Comparison of ENCODE assay signal across 26 cellular contexts in genomic region chr6:168442646-168443045, GRCh38. TPM values are rescaled to one million over a fixed set of nuclear protein-coding genes. Genes with fewer than 3 reads are reported as not detected.
DNase-seq lines count a peak whose midpoint lies in the region; ATAC-seq, FAIRE-seq and TF ChIP-seq lines count a peak whose summit lies in the region.
"Had no signal": no experiment of that assay in that cellular context is flagged by ENCODE, and none has a peak within 500 bp of the region (broad histone marks: within the 10 kb centered on the region; RNA-seq: fewer than 3 reads in every experiment).

No MANE protein-coding gene starts in this region.

- H3K27ac Mint-ChIP-seq in H9 (no peak overlapping the region; a peak in 1 of 7 replicates), mesothelial cell of epicardium (no peak overlapping the region)
- no peak overlapping the region for H3K27ac Mint-ChIP-seq in activated CD4-positive, alpha-beta T cell treated with anti-CD3 and anti-CD28 coated beads, Interleukin-2, amount 10 ng/mL, durations not matched to agents 7 days and 5 days
- H3K27ac Mint-ChIP-seq: activated CD4-positive, alpha-beta memory T cell treated with anti-CD3 and anti-CD28 coated beads, Interleukin-2, amount 10 ng/mL, durations not matched to agents 7 days and 5 days; activated naive CD4-positive, alpha-beta T cell treated with anti-CD3 and anti-CD28 coated beads, Interleukin-2, amount 50 U/mL, for 24 hours; memory B cell; natural killer cell; stimulated activated effector memory CD8-positive, alpha-beta T cell treated with anti-CD3 and anti-CD28 coated beads, Interleukin-12 subunit alpha, Interleukin-12 subunit beta, amount 100 ng/mL, for 72 hours had no signal

- DNase-seq in H9 (no peak), colonic mucosa (no peak), mesothelial cell of epicardium (ENCODE audit: low spot score in 2 of 2, unreplicated experiment in 2 of 2) (no peak), suprapubic skin (ENCODE audit: low spot score in 2 of 2) (no peak), DMS 273 (lab: John Stamatoyannopoulos, UW; ENCODE audit: unreplicated experiment) (no peak), GM10266 (ENCODE audit: extremely low spot score) (no peak), HepG2 (ENCODE audit: low spot score) (no peak)
- no peak for DNase-seq in activated CD4-positive, alpha-beta T cell treated with anti-CD3 and anti-CD28 coated beads, Interleukin-2, amount 10 ng/mL, durations not matched to agents 7 days and 5 days
- DNase-seq: activated CD4-positive, alpha-beta memory T cell treated with anti-CD3 and anti-CD28 coated beads, Interleukin-2, amount 10 ng/mL, durations not matched to agents 7 days and 5 days; activated T-cell treated with anti-CD3 and anti-CD28 coated beads, Interleukin-2, amount 50 U/mL, for 1 hour; AML-193; COR-L47; EL; islet precursor cell; Karpas-422; natural killer cell; OCI-M1; SJCRH30; upper lobe of right lung had no signal

- H3K36me3 Mint-ChIP-seq in H9 (ENCODE audit: insufficient read depth in 1 of 3, low read depth in 3 of 3) (no peaks in the 10 kb centered on the region), mesothelial cell of epicardium (no peaks in the 10 kb centered on the region)
- no peaks in the 10 kb centered on the region for H3K36me3 Mint-ChIP-seq in activated CD4-positive, alpha-beta T cell treated with anti-CD3 and anti-CD28 coated beads, Interleukin-2, amount 10 ng/mL, durations not matched to agents 7 days and 5 days (ENCODE audit: low read depth)
- H3K36me3 Mint-ChIP-seq: activated naive CD4-positive, alpha-beta T cell treated with anti-CD3 and anti-CD28 coated beads, Interleukin-2, amount 50 U/mL, for 24 hours; memory B cell; natural killer cell; stimulated activated effector memory CD8-positive, alpha-beta T cell treated with anti-CD3 and anti-CD28 coated beads, Interleukin-12 subunit alpha, Interleukin-12 subunit beta, amount 100 ng/mL, for 72 hours had no signal

- H3K56ac ChIP-seq in H9 (ENCODE audit: insufficient read length, low read depth, low read length): no peak overlapping the region

- H2BK12ac ChIP-seq in H9 (ENCODE audit: insufficient read length, low read depth, low read length): no peak overlapping the region

- H3K4me3 Mint-ChIP-seq in H9: peak overlapping the region; percentile 22 to 73; a peak in 4 of 5 replicates
- H3K4me3 Mint-ChIP-seq in mesothelial cell of epicardium: peak overlapping the region; percentile 56
- H3K4me3 Mint-ChIP-seq in activated CD4-positive, alpha-beta T cell treated with anti-CD3 and anti-CD28 coated beads, Interleukin-2, amount 10 ng/mL, durations not matched to agents 7 days and 5 days: no peak overlapping the region
- H3K4me3 Mint-ChIP-seq: activated CD4-positive, alpha-beta memory T cell treated with anti-CD3 and anti-CD28 coated beads, Interleukin-2, amount 10 ng/mL, durations not matched to agents 7 days and 5 days; activated naive CD4-positive, alpha-beta T cell treated with anti-CD3 and anti-CD28 coated beads, Interleukin-2, amount 50 U/mL, for 24 hours; memory B cell; natural killer cell; stimulated activated effector memory CD8-positive, alpha-beta T cell treated with anti-CD3 and anti-CD28 coated beads, Interleukin-12 subunit alpha, Interleukin-12 subunit beta, amount 100 ng/mL, for 72 hours had no signal

- H3K9ac ChIP-seq in H9 (ENCODE audit: extremely low read depth, insufficient read length, low read length) (no peak overlapping the region), colonic mucosa (ENCODE audit: low read depth in 2 of 2, low read length in 2 of 2) (no peak overlapping the region), HepG2 (ENCODE audit: insufficient read depth, low read depth, low read length) (no peak overlapping the region)

- no peak overlapping the region for H2AK5ac ChIP-seq in H9 (ENCODE audit: insufficient read length, low read length)

- H3K79me2 ChIP-seq in H9 (ENCODE audit: insufficient read depth, low read length): no peaks in the 10 kb centered on the region
- H3K79me2 ChIP-seq in HepG2 (ENCODE audit: insufficient read depth, low read length): no peaks in the 10 kb centered on the region

- no peak for TF ChIP-seq EP300 in suprapubic skin (IDR thresholded peaks at IDR 0.05)
- TF ChIP-seq EP300 in HepG2 (IDR thresholded peaks at IDR 0.05; ENCODE audit: low read depth in 2 of 2, low read length in 2 of 2): no peak
- no peak for TF ChIP-seq EP300 in HepG2 (CRISPR knock-in tag; IDR thresholded peaks at IDR 0.05; ENCODE audit: borderline replicate concordance)

- no peak for FAIRE-seq in HepG2 (lab: Jason Lieb, UNC)

- peaks cover 16% of the 10 kb centered on the region; the same call in 1 of the 2 replicates for H3K27me3 ChIP-seq in H9 (ENCODE audit: insufficient read depth, low read length)
- H3K27me3 ChIP-seq in colonic mucosa: peaks cover 28% of the 10 kb centered on the region
- peaks cover 44% of the 10 kb centered on the region for H3K27me3 ChIP-seq in suprapubic skin
- H3K27me3 ChIP-seq in HepG2 (ENCODE audit: control insufficient read depth in 1 of 2, insufficient read depth in 2 of 2, low read length in 2 of 2): peaks cover 6 to 79% of the 10 kb centered on the region in 2 experiments
- H3K27me3 ChIP-seq: SJCRH30 had no signal

- BruUV-seq in HepG2 (replicated peaks; lab: Mats Ljungman, UMichigan): no TSS peak

- WGBS in H9 (ENCODE audit: extremely low coverage, insufficient read length, low lambda C conversion rate): no CpG with 5 or more reads among the region's 5 CpGs
- 57% methylated on average over 5 of the region's 5 CpGs for WGBS in suprapubic skin
- WGBS in HepG2 (ENCODE audit: low lambda C conversion rate): 2% methylated on average over 5 of the region's 5 CpGs

- H3K79me1 ChIP-seq in H9 (ENCODE audit: insufficient read depth, low read depth, low read length, poor library complexity, severe bottlenecking): no peaks in the 10 kb centered on the region

- CTCF ChIA-PET in HepG2 (lab: Yijun Ruan, JAX; ENCODE audit: low intra/inter-chr PET ratio, low total read pairs): no interaction called here
- CTCF ChIA-PET in activated CD4-positive, alpha-beta T cell treated with anti-CD3 and anti-CD28 coated beads, Interleukin-2, amount 10 ng/mL, durations not matched to agents 7 days and 5 days (lab: Charles Lee): no interaction called here

- H3K27me3 Mint-ChIP-seq in H9 (ENCODE audit: low read depth): peaks cover 71% of the 10 kb centered on the region
- peaks cover 72% of the 10 kb centered on the region for H3K27me3 Mint-ChIP-seq in mesothelial cell of epicardium (ENCODE audit: low read depth)
- H3K27me3 Mint-ChIP-seq in activated CD4-positive, alpha-beta T cell treated with anti-CD3 and anti-CD28 coated beads, Interleukin-2, amount 10 ng/mL, durations not matched to agents 7 days and 5 days: peaks cover 41% of the 10 kb centered on the region

- H2BK5ac ChIP-seq in H9 (ENCODE audit: insufficient read length, low read length): no peak overlapping the region

- POLR2A ChIA-PET in HepG2 (lab: Yijun Ruan, JAX): no interaction called here
- POLR2A ChIA-PET in activated CD4-positive, alpha-beta T cell treated with anti-CD3 and anti-CD28 coated beads, Interleukin-2, amount 10 ng/mL, durations not matched to agents 7 days and 5 days (lab: Charles Lee): no interaction called here

- TF ChIP-seq RAD21 in HepG2 (CRISPR knock-in tag; IDR thresholded peaks at IDR 0.05): no peak

- H2AFZ ChIP-seq in H9 (ENCODE audit: low read length) (no peak overlapping the region), HepG2 (ENCODE audit: low read length) (no peak overlapping the region)

- H3K9me3 ChIP-seq in H9 (ENCODE audit: control insufficient read depth, low read depth, low read length): no peaks in the 10 kb centered on the region
- H3K9me3 ChIP-seq in colonic mucosa: no peaks in the 10 kb centered on the region
- H3K9me3 ChIP-seq in suprapubic skin: no peaks in the 10 kb centered on the region
- H3K9me3 ChIP-seq in HepG2 (ENCODE audit: low read length): no peaks in the 10 kb centered on the region
- H3K9me3 ChIP-seq: upper lobe of right lung had no signal

- TF ChIP-seq POLR2A in suprapubic skin (IDR thresholded peaks at IDR 0.05) (no peak), HepG2 (IDR thresholded peaks at IDR 0.05; ENCODE audit: insufficient read depth in 1 of 2, low read depth in 2 of 2, low read length in 2 of 2) (no peak)

- no peak overlapping the region for H3K23ac ChIP-seq in H9 (ENCODE audit: insufficient read length, low read depth, low read length)

- H3K27ac ChIP-seq in H9 (ENCODE audit: insufficient read length, low read depth, low read length) (no peak overlapping the region), colonic mucosa (no peak overlapping the region), suprapubic skin (no peak overlapping the region), HepG2 (ENCODE audit: extremely low read length, insufficient read depth, low read length) (no peak overlapping the region)
- H3K27ac ChIP-seq: SJCRH30, upper lobe of right lung had no signal

- H3K4me1 Mint-ChIP-seq in H9 (peaks cover 24 to 41% of the 10 kb centered on the region in 2 experiments), mesothelial cell of epicardium (peaks cover 26% of the 10 kb centered on the region)
- H3K4me1 Mint-ChIP-seq in activated CD4-positive, alpha-beta T cell treated with anti-CD3 and anti-CD28 coated beads, Interleukin-2, amount 10 ng/mL, durations not matched to agents 7 days and 5 days: no peaks in the 10 kb centered on the region
- H3K4me1 Mint-ChIP-seq: activated CD4-positive, alpha-beta memory T cell treated with anti-CD3 and anti-CD28 coated beads, Interleukin-2, amount 10 ng/mL, durations not matched to agents 7 days and 5 days; activated naive CD4-positive, alpha-beta T cell treated with anti-CD3 and anti-CD28 coated beads, Interleukin-2, amount 50 U/mL, for 24 hours had no signal

- H3K9me3 Mint-ChIP-seq in H9 (no peaks in the 10 kb centered on the region), mesothelial cell of epicardium (no peaks in the 10 kb centered on the region)
- H3K9me3 Mint-ChIP-seq in activated CD4-positive, alpha-beta T cell treated with anti-CD3 and anti-CD28 coated beads, Interleukin-2, amount 10 ng/mL, durations not matched to agents 7 days and 5 days: no peaks in the 10 kb centered on the region
- H3K9me3 Mint-ChIP-seq: activated CD4-positive, alpha-beta memory T cell treated with anti-CD3 and anti-CD28 coated beads, Interleukin-2, amount 10 ng/mL, durations not matched to agents 7 days and 5 days; activated naive CD4-positive, alpha-beta T cell treated with anti-CD3 and anti-CD28 coated beads, Interleukin-2, amount 50 U/mL, for 24 hours; memory B cell; natural killer cell; stimulated activated effector memory CD8-positive, alpha-beta T cell treated with anti-CD3 and anti-CD28 coated beads, Interleukin-12 subunit alpha, Interleukin-12 subunit beta, amount 100 ng/mL, for 72 hours had no signal

- no peak overlapping the region for H2BK20ac ChIP-seq in H9 (ENCODE audit: low read depth, low read length, poor library complexity, severe bottlenecking)

- no peak overlapping the region for H4K5ac ChIP-seq in H9 (ENCODE audit: insufficient read length, low read depth, low read length)

- no peak overlapping the region for H3K4ac ChIP-seq in H9 (ENCODE audit: low read depth, low read length)

- no peak overlapping the region for H3K18ac ChIP-seq in H9 (ENCODE audit: insufficient read length, low read depth, low read length)

- H4K20me1 ChIP-seq in H9 (ENCODE audit: control insufficient read depth, insufficient read depth, insufficient read length): no peaks in the 10 kb centered on the region
- no peaks in the 10 kb centered on the region for H4K20me1 ChIP-seq in HepG2 (ENCODE audit: insufficient read depth, low read length)

- intact Hi-C loops in colonic mucosa (cut with DNase I) (no loop called here), HepG2 (cut with micrococcal nuclease; ENCODE audit: unreplicated experiment) (no loop called here)

- H3T11ph ChIP-seq in H9 (ENCODE audit: low read length): no peak overlapping the region

- no peak overlapping the region for H2BK15ac ChIP-seq in H9 (ENCODE audit: low read depth, low read length)

- no peak for ATAC-seq in HepG2
- ATAC-seq: esophagus mucosa, HCT116, natural killer cell had no signal

- TF ChIP-seq CTCF in H9 (conservative IDR thresholded peaks at IDR 0.05): no peak
- no peak for TF ChIP-seq CTCF in colonic mucosa (IDR thresholded peaks at IDR 0.05)
- no peak for TF ChIP-seq CTCF in mesothelial cell of epicardium (IDR thresholded peaks at IDR 0.05; ENCODE audit: unreplicated experiment)
- TF ChIP-seq CTCF in suprapubic skin (IDR thresholded peaks at IDR 0.05): no peak
- no peak for TF ChIP-seq CTCF in GM10266 (IDR thresholded peaks at IDR 0.05; ENCODE audit: control insufficient read depth, insufficient read depth, low read depth, missing control alignments)
- no peak for TF ChIP-seq CTCF in HepG2 (CRISPR knock-in tag; IDR thresholded peaks at IDR 0.05)

- in situ Hi-C loops in HepG2 (cut with HindIII; ENCODE audit: extremely low pct_ligation_motif_present, low pct_unique_long_range_greater_than_20kb): no loop called here

- H3K23me2 ChIP-seq in H9 (ENCODE audit: insufficient read length, low read depth, low read length, poor library complexity, severe bottlenecking): peaks cover 17% of the 10 kb centered on the region

- H4K8ac ChIP-seq in H9 (replicated peaks; ENCODE audit: insufficient read length, low read depth, low read length): no peak overlapping the region

- peak overlapping the region; percentile 50 for H3K4me3 ChIP-seq in colonic mucosa
- H3K4me3 ChIP-seq in suprapubic skin: peak overlapping the region; percentile 64
- no peak overlapping the region for H3K4me3 ChIP-seq in HepG2 (replicated peaks in 1 of 3; ENCODE audit: insufficient read depth in 1 of 3, low read depth in 2 of 3, low read length in 3 of 3)
- H3K4me3 ChIP-seq: SJCRH30 had no signal

- H3K14ac ChIP-seq in H9 (ENCODE audit: insufficient read depth, low read length): no peak overlapping the region

- H3K36me3 ChIP-seq in colonic mucosa: no peaks in the 10 kb centered on the region
- H3K36me3 ChIP-seq in suprapubic skin: no peaks in the 10 kb centered on the region
- no peaks in the 10 kb centered on the region for H3K36me3 ChIP-seq in HepG2 (replicated peaks in 1 of 2; ENCODE audit: control insufficient read depth in 1 of 2, insufficient read depth in 2 of 2, low read length in 2 of 2)
- H3K36me3 ChIP-seq: SJCRH30, upper lobe of right lung had no signal

- H3K4me2 ChIP-seq in H9 (ENCODE audit: insufficient read depth, insufficient read length, low read length) (peak overlapping the region; percentile 42), HepG2 (ENCODE audit: low read depth, low read length) (no peak overlapping the region)

- H2BK120ac ChIP-seq in H9 (ENCODE audit: low read depth, low read length, poor library complexity, severe bottlenecking): no peak overlapping the region

- H4K91ac ChIP-seq in H9 (ENCODE audit: insufficient read length, low read depth, low read length): no peak overlapping the region

- peaks cover 10% of the 10 kb centered on the region; the same call in 1 of the 2 replicates for H3K4me1 ChIP-seq in H9 (ENCODE audit: insufficient read depth, low read length)
- peaks cover 7% of the 10 kb centered on the region for H3K4me1 ChIP-seq in colonic mucosa
- H3K4me1 ChIP-seq in suprapubic skin: peaks cover 22% of the 10 kb centered on the region
- no peaks in the 10 kb centered on the region for H3K4me1 ChIP-seq in HepG2 (ENCODE audit: insufficient read depth, low read length)
- H3K4me1 ChIP-seq: SJCRH30, upper lobe of right lung had no signal

RNA-seq across cellular contexts. Expression of gene SMOC2, which starts 1.7 kb away (rescaled TPM):
- total RNA-seq in H9 (2021) (1.8 and 2.1 TPM in 2 replicates), colonic mucosa (10 to 100 TPM; 25.6 to 29.6 TPM), mesothelial cell of epicardium (4.4 to 4.9 TPM (median 4.8 TPM) in 3 replicates), suprapubic skin (10 to 100 TPM; 16.2 to 22.9 (median 18.8) TPM), HepG2 (2016; rRNA removed; fragmentation: Illumina TruSeq; extraction: Trizol) (not detected in 2 replicates)
- total RNA-seq in HepG2 (2016; cell fraction: cytosol; rRNA removed; fragmentation: Illumina TruSeq; extraction: Trizol; ENCODE audit: low read depth): not detected in 2 replicates
- not detected in 2 replicates for total RNA-seq in HepG2 (2016; cell fraction: insoluble cytoplasmic fraction; rRNA removed; fragmentation: Illumina TruSeq; extraction: Trizol)
- not detected in 2 replicates for total RNA-seq in HepG2 (2016; cell fraction: membrane; rRNA removed; fragmentation: Illumina TruSeq; extraction: Trizol)
- not detected in 2 replicates for total RNA-seq in HepG2 (2016; cell fraction: nucleus; rRNA removed; fragmentation: Illumina TruSeq; extraction: Trizol)
- not detected in 2 replicates for polyA plus RNA-seq in HepG2 (2011; rRNA removed)
- polyA plus RNA-seq in HepG2 (2011; cell fraction: cytosol; rRNA removed): not detected in 2 replicates
- polyA plus RNA-seq in HepG2 (2011; cell fraction: nucleus; rRNA removed): not detected in 2 replicates
- not detected in 2 replicates for polyA plus RNA-seq in HepG2 (2012)
- not detected in 2 replicates for polyA plus RNA-seq in HepG2 (2016; cell fraction: cytosol; fragmentation: Illumina TruSeq; extraction: Trizol; ENCODE audit: low read depth)
- polyA plus RNA-seq in HepG2 (2016; cell fraction: insoluble cytoplasmic fraction; fragmentation: Illumina TruSeq; extraction: Trizol; ENCODE audit: low read depth): not detected in 2 replicates
- not detected in 2 replicates for polyA plus RNA-seq in HepG2 (2016; cell fraction: membrane; fragmentation: Illumina TruSeq; extraction: Trizol; ENCODE audit: low read depth)
- polyA plus RNA-seq in HepG2 (2016; cell fraction: nucleus; fragmentation: Illumina TruSeq; extraction: Trizol; ENCODE audit: insufficient read depth, low read depth): not detected in 2 replicates
- polyA minus RNA-seq in HepG2 (2011; rRNA and poly(A)+ RNA removed; ENCODE audit: low replicate concordance): not detected in 2 replicates
- not detected in 2 replicates for polyA minus RNA-seq in HepG2 (2011; cell fraction: cytosol; rRNA and poly(A)+ RNA removed)
- not detected in 2 replicates for polyA minus RNA-seq in HepG2 (2011; cell fraction: nucleus; rRNA and poly(A)+ RNA removed)
- not detected for total RNA-seq in activated CD4-positive, alpha-beta T cell treated with anti-CD3 and anti-CD28 coated beads, Interleukin-2, amount 10 ng/mL, durations not matched to agents 7 days and 5 days
- total RNA-seq: activated CD4-positive, alpha-beta memory T cell treated with anti-CD3 and anti-CD28 coated beads, Interleukin-2, amount 10 ng/mL, durations not matched to agents 7 days and 5 days; glomerular endothelial cell; natural killer cell; SJCRH30; T-helper 2 cell treated with Interferon-gamma antibody and Interleukin-4, amounts not matched to agents 100 ng/mL and 5 ng/mL, for 36 hours had no signal

Comparison
In these comparisons a context has a peak if more than half of its experiments do, and no peak if none do; other contexts are left out.
1. H3K4me3 ChIP-seq: peak in colonic mucosa (single experiment) and suprapubic skin (single experiment); none in HepG2 (0 of 3).